ENCODE assay signal across 20 cellular contexts in genomic region chr20:12927489-12927888, GRCh38.
DNase-seq lines count a peak whose midpoint lies in the region; ATAC-seq, FAIRE-seq and TF ChIP-seq lines count a peak whose summit lies in the region.
"Had no signal": no experiment of that assay in that cellular context is flagged by ENCODE, and none has a peak within 500 bp of the region (broad histone marks: within the 10 kb centered on the region; RNA-seq: fewer than 3 reads in every experiment).

No MANE protein-coding gene starts in this region.

- no peak overlapping the region for H3K4me3 Mint-ChIP-seq in stimulated activated memory B cell treated with anti-CD40 and anti-IgM and Interleukin-4, amounts not matched to agents 10 μg/mL and 1 μg/mL and 100 μg/mL, for 72 hours
- H3K4me3 Mint-ChIP-seq in mesothelial cell of epicardium, result no peak overlapping the region
- H3K4me3 Mint-ChIP-seq: activated CD8-positive, alpha-beta memory T cell treated with anti-CD3 and anti-CD28 coated beads, Interleukin-2, amount 10 ng/mL, durations not matched to agents 7 days and 5 days; B cell; GM23338; naive thymus-derived CD4-positive, alpha-beta T cell had no signal

- no peaks in the 10 kb centered on the region for H3K27me3 ChIP-seq in endothelial cell of umbilical vein (ENCODE audit: control insufficient read depth in 2 of 2, insufficient read depth in 2 of 2, low read length in 2 of 2)
- H3K27me3 ChIP-seq: upper lobe of left lung had no signal

- H3K4me2 ChIP-seq in endothelial cell of umbilical vein (ENCODE audit: insufficient read depth, low read length), result no peak overlapping the region
- H3K4me2 ChIP-seq: GM23338 had no signal

- no peaks in the 10 kb centered on the region for H3K36me3 ChIP-seq in endothelial cell of umbilical vein (ENCODE audit: control insufficient read depth in 2 of 2, extremely low read depth in 1 of 2, insufficient read depth in 2 of 2, low read length in 2 of 2)
- H3K36me3 ChIP-seq: upper lobe of left lung had no signal

- no peak for ATAC-seq in stimulated activated memory B cell treated with anti-CD40 and anti-IgM and Interleukin-4, amounts not matched to agents 10 μg/mL and 1 μg/mL and 100 μg/mL, for 72 hours
- ATAC-seq: activated CD8-positive, alpha-beta memory T cell treated with anti-CD3 and anti-CD28 coated beads, Interleukin-2, amount 10 ng/mL, durations not matched to agents 7 days and 5 days; GM23338; naive thymus-derived CD4-positive, alpha-beta T cell had no signal

- no peak overlapping the region for H2AFZ ChIP-seq in endothelial cell of umbilical vein (ENCODE audit: low read depth, low read length)
- H2AFZ ChIP-seq: GM23338 had no signal

- no peak for TF ChIP-seq CTCF in endothelial cell of umbilical vein (IDR thresholded peaks at IDR 0.05; ENCODE audit: extremely low read depth in 1 of 2, insufficient read depth in 1 of 2, low read depth in 1 of 2, low read length in 2 of 2)
- no peak for TF ChIP-seq CTCF in mesothelial cell of epicardium (IDR thresholded peaks at IDR 0.05; ENCODE audit: unreplicated experiment)

- FAIRE-seq in endothelial cell of umbilical vein (lab: Jason Lieb, UNC), result peak; percentile 26

- no peak overlapping the region for H3K9ac ChIP-seq in endothelial cell of umbilical vein (replicated peaks; ENCODE audit: extremely low read depth, insufficient read depth, low read length)
- H3K9ac ChIP-seq: parathyroid adenoma had no signal

- H3K9me3 Mint-ChIP-seq in stimulated activated memory B cell treated with anti-CD40 and anti-IgM and Interleukin-4, amounts not matched to agents 10 μg/mL and 1 μg/mL and 100 μg/mL, for 72 hours, result no peaks in the 10 kb centered on the region
- H3K9me3 Mint-ChIP-seq in mesothelial cell of epicardium, result no peaks in the 10 kb centered on the region

- H3K36me3 Mint-ChIP-seq in stimulated activated memory B cell treated with anti-CD40 and anti-IgM and Interleukin-4, amounts not matched to agents 10 μg/mL and 1 μg/mL and 100 μg/mL, for 72 hours, result no peaks in the 10 kb centered on the region
- H3K36me3 Mint-ChIP-seq in mesothelial cell of epicardium, result no peaks in the 10 kb centered on the region
- H3K36me3 Mint-ChIP-seq: activated CD8-positive, alpha-beta memory T cell treated with anti-CD3 and anti-CD28 coated beads, Interleukin-2, amount 10 ng/mL, durations not matched to agents 7 days and 5 days; naive thymus-derived CD4-positive, alpha-beta T cell had no signal

- no peak overlapping the region for H3K27ac ChIP-seq in endothelial cell of umbilical vein (ENCODE audit: insufficient read depth, low read depth, low read length)
- H3K27ac ChIP-seq: parathyroid adenoma, upper lobe of left lung had no signal

- TF ChIP-seq POLR2A in endothelial cell of umbilical vein (IDR thresholded peaks at IDR 0.05; ENCODE audit: low read depth, low read length), result no peak

- H3K27me3 Mint-ChIP-seq in stimulated activated memory B cell treated with anti-CD40 and anti-IgM and Interleukin-4, amounts not matched to agents 10 μg/mL and 1 μg/mL and 100 μg/mL, for 72 hours, result no peaks in the 10 kb centered on the region
- no peaks in the 10 kb centered on the region for H3K27me3 Mint-ChIP-seq in mesothelial cell of epicardium (ENCODE audit: low read depth)

- POLR2A ChIA-PET in endothelial cell of umbilical vein (lab: Charles Lee), result no interaction called here

- H3K79me2 ChIP-seq in endothelial cell of umbilical vein (ENCODE audit: control insufficient read depth, insufficient read depth, low read length), result no peaks in the 10 kb centered on the region
- H3K79me2 ChIP-seq: parathyroid adenoma had no signal

- intact Hi-C loops in endothelial cell of umbilical vein (cut with micrococcal nuclease), result loop anchor here (5.0 kb wide), 3 partner anchors 845 to 915 kb away; partner anchors contain the start of gene NDUFAF5

- no peaks in the 10 kb centered on the region for H3K9me1 ChIP-seq in endothelial cell of umbilical vein (replicated peaks; ENCODE audit: control insufficient read depth, extremely low read depth, insufficient read depth, low read length)

- no peaks in the 10 kb centered on the region for H4K20me1 ChIP-seq in endothelial cell of umbilical vein (replicated peaks; ENCODE audit: control insufficient read depth, extremely low read depth, insufficient read depth, low read length)

- no TSS peak for BruUV-seq in endothelial cell of umbilical vein (replicated peaks; lab: Mats Ljungman, UMichigan)

- H3K27ac Mint-ChIP-seq in stimulated activated memory B cell treated with anti-CD40 and anti-IgM and Interleukin-4, amounts not matched to agents 10 μg/mL and 1 μg/mL and 100 μg/mL, for 72 hours, result no peak overlapping the region
- no peak overlapping the region for H3K27ac Mint-ChIP-seq in mesothelial cell of epicardium
- H3K27ac Mint-ChIP-seq: activated CD8-positive, alpha-beta memory T cell treated with anti-CD3 and anti-CD28 coated beads, Interleukin-2, amount 10 ng/mL, durations not matched to agents 7 days and 5 days; B cell; GM23338; naive thymus-derived CD4-positive, alpha-beta T cell had no signal

- dilution Hi-C loops in endothelial cell of umbilical vein (cut with MboI; ENCODE audit: extremely low pct_ligation_motif_present, low sequenced_read_pairs), result no loop called here

- peaks cover 29% of the 10 kb centered on the region for H3K4me1 ChIP-seq in endothelial cell of umbilical vein (ENCODE audit: control insufficient read depth, extremely low read depth, insufficient read depth, low read length)
- H3K4me1 ChIP-seq: parathyroid adenoma, upper lobe of left lung had no signal

- CTCF ChIA-PET in endothelial cell of umbilical vein (lab: Charles Lee), result interaction anchor here (1.0 to 10.0 kb wide), 3 partner anchors 38 to 860 kb away, joined by 3 to 299 read pairs (median 6); no protein-coding TSS in a partner anchor

- DNase-seq in HK-2 (ENCODE audit: unreplicated experiment) (peak; percentile 21), RPMI7951 (ENCODE audit: low read depth) (peak; percentile 79), endothelial cell of umbilical vein (ENCODE audit: low read depth, low spot score) (peak; percentile 23), renal cortical epithelial cell (ENCODE audit: low read depth) (peak; percentile 30), epidermal melanocyte (ENCODE audit: insufficient read length, low spot score) (no peak), mesothelial cell of epicardium (ENCODE audit: low spot score in 2 of 2, unreplicated experiment in 2 of 2) (no peak)
- DNase-seq: activated CD4-positive, alpha-beta T cell treated with anti-CD3 and anti-CD28 coated beads for 4 hours; activated CD8-positive, alpha-beta memory T cell treated with anti-CD3 and anti-CD28 coated beads, Interleukin-2, amount 10 ng/mL, durations not matched to agents 7 days and 5 days; COR-L47; effector memory CD4-positive, alpha-beta T cell; islet precursor cell; naive thymus-derived CD4-positive, alpha-beta T cell; NCI-H187; NCI-H345; RPMI8226; upper lobe of left lung had no signal

- no peaks in the 10 kb centered on the region for H3K9me3 ChIP-seq in endothelial cell of umbilical vein (replicated peaks; ENCODE audit: control insufficient read depth, insufficient read depth, low read length)
- H3K9me3 ChIP-seq: upper lobe of left lung had no signal

- H3K4me3 ChIP-seq in endothelial cell of umbilical vein (replicated peaks in 1 of 3; ENCODE audit: insufficient read depth in 1 of 3, low read depth in 1 of 3, low read length in 3 of 3), result no peak overlapping the region
- H3K4me3 ChIP-seq: GM23338, upper lobe of left lung had no signal

- peaks cover 5% of the 10 kb centered on the region for H3K4me1 Mint-ChIP-seq in stimulated activated memory B cell treated with anti-CD40 and anti-IgM and Interleukin-4, amounts not matched to agents 10 μg/mL and 1 μg/mL and 100 μg/mL, for 72 hours
- H3K4me1 Mint-ChIP-seq in mesothelial cell of epicardium, result peaks cover 43% of the 10 kb centered on the region
- H3K4me1 Mint-ChIP-seq: B cell had no signal

TF ChIP-seq in endothelial cell of umbilical vein, 7 proteins besides CTCF, POLR2A, EP300 and RAD21:
- TF ChIP-seq GATA2 (IDR thresholded peaks at IDR 0.05; ENCODE audit: insufficient read depth, insufficient read length, low read depth, low read length) (peak; percentile 53), POLR2AphosphoS5 (IDR thresholded peaks at IDR 0.05; ENCODE audit: insufficient read depth, low read depth, low read length) (no peak), FOS (IDR thresholded peaks at IDR 0.05; ENCODE audit: borderline replicate concordance, insufficient read depth, low read length) (peak; percentile 50)
TF ChIP-seq in endothelial cell of umbilical vein: peak in this region for 2.

Comparison
In these comparisons a context has a peak if more than half of its experiments do, and no peak if none do; other contexts are left out.
1. DNase-seq: peak in HK-2 (single experiment), RPMI7951 (single experiment), endothelial cell of umbilical vein (single experiment) and renal cortical epithelial cell (single experiment); none in epidermal melanocyte (single experiment) and mesothelial cell of epicardium (0 of 2).